Comparison of ENCODE assay signal across 23 cellular contexts in the genomic region with DNA sequence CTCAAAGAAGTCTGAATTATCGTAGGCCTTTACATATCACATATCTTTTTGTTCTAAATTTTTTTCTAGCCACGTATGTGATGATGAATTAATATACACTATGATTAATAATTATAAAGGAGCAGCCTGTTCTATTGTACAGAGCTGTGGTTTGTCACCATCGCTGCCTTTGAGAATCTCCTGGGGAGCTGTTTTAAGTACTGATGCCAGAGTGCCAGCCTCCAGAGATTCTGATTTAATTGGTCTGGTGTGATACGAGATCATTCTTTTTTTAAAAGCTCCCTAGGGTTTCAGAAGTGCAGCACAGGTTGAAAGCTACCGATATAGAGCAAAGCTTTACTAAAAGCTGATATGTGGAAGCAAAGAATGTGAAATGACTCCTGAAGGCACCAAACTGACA.
"Had no signal": no experiment of that assay in that cellular context is flagged by ENCODE, and none has a peak within 500 bp of the region (broad histone marks: within the 10 kb centered on the region; RNA-seq: fewer than 3 reads in every experiment).

No MANE protein-coding gene starts in this region.

- H3K9me3 ChIP-seq: gastrocnemius medialis, neutrophil, pancreas, right lobe of liver, suprapubic skin, transverse colon, upper lobe of right lung, uterus had no signal

- DNase-seq: effector CD8-positive, alpha-beta T cell; endodermal cell; foreskin fibroblast; gastrocnemius medialis; kidney; natural killer cell; pancreas; right lobe of liver; small intestine; stimulated activated CD4-positive, alpha-beta T cell treated with anti-CD3 and anti-CD28 coated beads, Interleukin-15, amount 100 ng/mL, for 24 hours; stimulated activated CD4-positive, alpha-beta T cell treated with anti-CD3 and anti-CD28 coated beads, Interleukin-4, amount 100 ng/mL, for 1 hour; stimulated activated CD8-positive, alpha-beta memory T cell treated with anti-CD3 and anti-CD28 coated beads, Interleukin-4, amount 100 ng/mL, for 48 hours; stimulated activated naive CD4-positive, alpha-beta T cell; stimulated activated naive CD8-positive, alpha-beta T cell treated with anti-CD3 and anti-CD28 coated beads, Interleukin-15, amount 100 ng/mL, for 72 hours; transverse colon; upper lobe of right lung; uterus had no signal

- H3K36me3 ChIP-seq: gastrocnemius medialis, neutrophil, pancreas, right lobe of liver, suprapubic skin, transverse colon, upper lobe of right lung, uterus had no signal

- H3K27ac ChIP-seq: epithelial cell of prostate, gastrocnemius medialis, neutrophil, pancreas, right lobe of liver, suprapubic skin, transverse colon, upper lobe of right lung, uterus had no signal

- H3K27me3 ChIP-seq: gastrocnemius medialis, neutrophil, pancreas, right lobe of liver, suprapubic skin, transverse colon, upper lobe of right lung, uterus had no signal

- ATAC-seq: esophagus mucosa; gastrocnemius medialis; left lobe of liver; natural killer cell; pancreas; right lobe of liver; stimulated activated naive CD8-positive, alpha-beta T cell treated with anti-CD3 and anti-CD28 coated beads, Interleukin-15, amount 100 ng/mL, for 72 hours; upper lobe of right lung had no signal

- H3K4me3 ChIP-seq: gastrocnemius medialis, lung, pancreas, right lobe of liver, suprapubic skin, transverse colon, upper lobe of right lung, uterus had no signal
